In the genomic region with DNA sequence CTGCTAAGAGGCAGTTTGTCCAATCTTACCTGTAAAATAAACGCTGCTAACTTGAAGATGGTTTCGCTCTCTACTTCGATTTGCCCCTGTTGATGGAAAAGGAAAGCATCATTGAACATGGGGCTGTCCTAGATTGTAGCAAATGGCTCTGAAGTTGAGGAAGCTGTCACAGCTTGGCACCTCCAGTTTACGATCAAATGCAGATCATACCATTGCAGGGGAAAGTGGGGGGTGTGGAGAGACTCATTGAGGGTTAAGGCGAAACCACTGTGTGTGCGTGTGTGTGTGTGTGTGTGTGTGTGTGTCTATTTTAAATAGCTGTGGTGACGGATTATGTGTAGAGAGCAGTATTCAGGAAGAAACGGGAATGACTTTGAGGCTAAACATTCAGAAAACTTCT, we compare ENCODE assay signal across 8 cellular contexts.
DNase-seq lines count a peak whose midpoint lies in the region; ATAC-seq, FAIRE-seq and TF ChIP-seq lines count a peak whose summit lies in the region.

No MANE protein-coding gene starts in this region.

- TF ChIP-seq CTCF in fibroblast of mammary gland (conservative IDR thresholded peaks at IDR 0.05; ENCODE audit: control insufficient read depth, insufficient read depth, low read depth, low read length), result no peak
- TF ChIP-seq CTCF in ovary (IDR thresholded peaks at IDR 0.05), result no peak

- H3K9me3 ChIP-seq in ovary, result no peaks in the 10 kb centered on the region

- no peaks in the 10 kb centered on the region for H3K4me1 ChIP-seq in ovary (ENCODE audit: insufficient read depth)

- peak; percentile 71 for DNase-seq in activated CD4-positive, alpha-beta T cell treated with anti-CD3 and anti-CD28 coated beads for 48 hours
- peak; percentile 60 for DNase-seq in fibroblast of mammary gland (ENCODE audit: low read depth)
- no peak for DNase-seq in ovary
- no peak for DNase-seq in dedifferentiated amniotic fluid mesenchymal stem cell (ENCODE audit: extremely low spot score)

- TF ChIP-seq EP300 in ovary (IDR thresholded peaks at IDR 0.05), result no peak

- no peak for TF ChIP-seq POLR2A in ovary (IDR thresholded peaks at IDR 0.05)

- intact Hi-C loops in ovary (cut with DNase I), result no loop called here

- 76 to 87% (median 86%) methylated on average over 8 of the region's 8 CpGs for WGBS in ovary, 3 donors

- no peak for ATAC-seq in HG02678 (IDR thresholded peaks at IDR 0.05; ENCODE audit: unreplicated experiment)
- no peak for ATAC-seq in HG02840 (IDR thresholded peaks at IDR 0.05; ENCODE audit: low FRiP score, unreplicated experiment)
- ATAC-seq in GM21723 (IDR thresholded peaks at IDR 0.05; ENCODE audit: unreplicated experiment), result no peak

- H3K27ac ChIP-seq in ovary, result no peak overlapping the region

- no peaks in the 10 kb centered on the region for H3K36me3 ChIP-seq in ovary

- FAIRE-seq in G401.6 (lab: Jason Lieb, UNC), result peak; percentile 98

- no peak overlapping the region for H3K4me3 ChIP-seq in fibroblast of mammary gland (ENCODE audit: control insufficient read depth, low read depth, low read length)
- H3K4me3 ChIP-seq in ovary, result peak overlapping the region; percentile 4

- H3K27me3 ChIP-seq in ovary, result no peaks in the 10 kb centered on the region

Comparison
In these comparisons a context has a peak if more than half of its experiments do, and no peak if none do; other contexts are left out.
1. DNase-seq: peak in activated CD4-positive, alpha-beta T cell treated with anti-CD3 and anti-CD28 coated beads for 48 hours (single experiment) and fibroblast of mammary gland (single experiment); none in ovary (0 of 5) and dedifferentiated amniotic fluid mesenchymal stem cell (single experiment).